In the genomic region with DNA sequence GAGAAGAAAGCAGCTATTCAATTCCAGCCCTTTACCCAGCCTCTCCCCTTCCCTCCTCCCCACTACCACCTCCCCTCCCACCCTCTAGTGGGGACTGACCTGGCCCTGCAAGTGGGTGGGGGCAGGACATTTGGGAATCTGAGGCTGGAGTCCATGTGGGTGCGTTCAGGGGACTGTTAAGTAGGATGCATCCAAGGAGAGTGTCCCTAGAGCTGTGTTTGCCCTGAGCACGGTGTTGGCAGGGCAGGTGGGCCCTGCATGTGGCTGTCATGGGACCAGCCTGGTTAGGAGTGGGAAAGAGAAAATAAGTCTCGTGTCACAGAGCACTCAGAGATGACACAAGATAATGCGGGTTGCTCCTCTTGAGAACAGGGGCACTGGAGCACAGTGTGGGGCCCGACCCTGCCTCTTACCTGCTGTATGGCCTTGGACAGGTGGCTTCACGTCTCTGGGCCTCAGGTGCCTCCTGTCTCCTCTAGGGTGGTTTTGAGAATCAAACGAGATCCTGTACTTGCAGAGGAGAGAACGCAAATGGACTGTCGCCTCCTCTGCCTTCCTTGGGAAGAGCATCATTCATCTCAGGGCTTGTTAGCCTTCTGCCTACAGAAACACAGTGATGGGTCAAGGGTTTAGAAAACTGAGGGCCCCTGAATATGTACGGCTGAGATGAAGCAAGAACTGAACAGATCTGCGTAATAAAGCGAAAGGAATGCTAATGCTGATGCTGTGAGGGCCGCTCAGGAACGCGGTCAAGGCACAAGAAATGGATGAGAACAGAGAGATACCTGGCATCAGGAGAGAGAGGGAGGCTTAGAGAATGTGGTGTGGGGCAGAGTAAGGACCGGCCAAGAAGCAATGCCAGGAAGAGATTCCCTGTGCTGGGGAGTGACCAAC, we compare ENCODE assay signal across 4 cellular contexts.
A peak's percentile ranks its signal among the peaks of the same experiment; 100 is the strongest.
TF ChIP-seq lines count a peak whose summit lies in the region.

No MANE protein-coding gene starts in this region.

TF ChIP-seq in SK-N-SH, 30 proteins besides CTCF, POLR2A, EP300 and RAD21 (continued from another document):
- TF ChIP-seq TEAD4 (IDR thresholded peaks at IDR 0.05; ENCODE audit: borderline replicate concordance, insufficient read depth) (no peak), NRF1 (IDR thresholded peaks at IDR 0.05; ENCODE audit: low read depth, low read length) (no peak), MEF2A (IDR thresholded peaks at IDR 0.05; ENCODE audit: borderline replicate concordance, low read depth) (no peak), NFIC (IDR thresholded peaks at IDR 0.05; ENCODE audit: borderline replicate concordance) (no peak), TCF12 (IDR thresholded peaks at IDR 0.05) (no peak)
- TF ChIP-seq, protein P1, sequence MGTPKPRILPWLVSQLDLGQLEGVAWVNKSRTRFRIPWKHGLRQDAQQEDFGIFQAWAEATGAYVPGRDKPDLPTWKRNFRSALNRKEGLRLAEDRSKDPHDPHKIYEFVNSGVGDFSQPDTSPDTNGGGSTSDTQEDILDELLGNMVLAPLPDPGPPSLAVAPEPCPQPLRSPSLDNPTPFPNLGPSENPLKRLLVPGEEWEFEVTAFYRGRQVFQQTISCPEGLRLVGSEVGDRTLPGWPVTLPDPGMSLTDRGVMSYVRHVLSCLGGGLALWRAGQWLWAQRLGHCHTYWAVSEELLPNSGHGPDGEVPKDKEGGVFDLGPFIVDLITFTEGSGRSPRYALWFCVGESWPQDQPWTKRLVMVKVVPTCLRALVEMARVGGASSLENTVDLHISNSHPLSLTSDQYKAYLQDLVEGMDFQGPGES (IDR thresholded peaks at IDR 0.05; ENCODE audit: low read depth, low read length), result no peak

TF ChIP-seq in SK-N-SH treated with all-trans-retinoic acid at 6 μM for 48 hours, 23 proteins besides CTCF, POLR2A, EP300 and RAD21 (continues in another document):
- TF ChIP-seq, protein P2, sequence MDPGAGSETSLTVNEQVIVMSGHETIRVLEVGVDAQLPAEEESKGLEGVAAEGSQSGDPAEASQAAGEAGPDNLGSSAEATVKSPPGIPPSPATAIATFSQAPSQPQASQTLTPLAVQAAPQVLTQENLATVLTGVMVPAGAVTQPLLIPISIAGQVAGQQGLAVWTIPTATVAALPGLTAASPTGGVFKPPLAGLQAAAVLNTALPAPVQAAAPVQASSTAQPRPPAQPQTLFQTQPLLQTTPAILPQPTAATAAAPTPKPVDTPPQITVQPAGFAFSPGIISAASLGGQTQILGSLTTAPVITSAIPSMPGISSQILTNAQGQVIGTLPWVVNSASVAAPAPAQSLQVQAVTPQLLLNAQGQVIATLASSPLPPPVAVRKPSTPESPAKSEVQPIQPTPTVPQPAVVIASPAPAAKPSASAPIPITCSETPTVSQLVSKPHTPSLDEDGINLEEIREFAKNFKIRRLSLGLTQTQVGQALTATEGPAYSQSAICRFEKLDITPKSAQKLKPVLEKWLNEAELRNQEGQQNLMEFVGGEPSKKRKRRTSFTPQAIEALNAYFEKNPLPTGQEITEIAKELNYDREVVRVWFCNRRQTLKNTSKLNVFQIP (CRISPR knock-in tag; IDR thresholded peaks at IDR 0.05; ENCODE audit: borderline replicate concordance, low read depth), result no peak
- TF ChIP-seq ZNF8 (CRISPR knock-in tag; IDR thresholded peaks at IDR 0.05) (no peak), SNAI2 (CRISPR knock-in tag; IDR thresholded peaks at IDR 0.05) (no peak), CSDC2 (CRISPR knock-in tag; IDR thresholded peaks at IDR 0.05) (no peak), TCF4 (CRISPR knock-in tag; IDR thresholded peaks at IDR 0.05; ENCODE audit: borderline replicate concordance) (no peak), ZFP3 (CRISPR knock-in tag; IDR thresholded peaks at IDR 0.05) (no peak), ZC3H10 (CRISPR knock-in tag; IDR thresholded peaks at IDR 0.05) (no peak), ESRRG (CRISPR knock-in tag; IDR thresholded peaks at IDR 0.05) (no peak), OSR1 (CRISPR knock-in tag; IDR thresholded peaks at IDR 0.05) (no peak), ZFP30 (CRISPR knock-in tag; IDR thresholded peaks at IDR 0.05) (no peak)
- TF ChIP-seq, protein P3, sequence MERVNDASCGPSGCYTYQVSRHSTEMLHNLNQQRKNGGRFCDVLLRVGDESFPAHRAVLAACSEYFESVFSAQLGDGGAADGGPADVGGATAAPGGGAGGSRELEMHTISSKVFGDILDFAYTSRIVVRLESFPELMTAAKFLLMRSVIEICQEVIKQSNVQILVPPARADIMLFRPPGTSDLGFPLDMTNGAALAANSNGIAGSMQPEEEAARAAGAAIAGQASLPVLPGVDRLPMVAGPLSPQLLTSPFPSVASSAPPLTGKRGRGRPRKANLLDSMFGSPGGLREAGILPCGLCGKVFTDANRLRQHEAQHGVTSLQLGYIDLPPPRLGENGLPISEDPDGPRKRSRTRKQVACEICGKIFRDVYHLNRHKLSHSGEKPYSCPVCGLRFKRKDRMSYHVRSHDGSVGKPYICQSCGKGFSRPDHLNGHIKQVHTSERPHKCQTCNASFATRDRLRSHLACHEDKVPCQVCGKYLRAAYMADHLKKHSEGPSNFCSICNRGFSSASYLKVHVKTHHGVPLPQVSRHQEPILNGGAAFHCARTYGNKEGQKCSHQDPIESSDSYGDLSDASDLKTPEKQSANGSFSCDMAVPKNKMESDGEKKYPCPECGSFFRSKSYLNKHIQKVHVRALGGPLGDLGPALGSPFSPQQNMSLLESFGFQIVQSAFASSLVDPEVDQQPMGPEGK (CRISPR knock-in tag; IDR thresholded peaks at IDR 0.05; ENCODE audit: borderline replicate concordance), result no peak
- TF ChIP-seq, protein P4, sequence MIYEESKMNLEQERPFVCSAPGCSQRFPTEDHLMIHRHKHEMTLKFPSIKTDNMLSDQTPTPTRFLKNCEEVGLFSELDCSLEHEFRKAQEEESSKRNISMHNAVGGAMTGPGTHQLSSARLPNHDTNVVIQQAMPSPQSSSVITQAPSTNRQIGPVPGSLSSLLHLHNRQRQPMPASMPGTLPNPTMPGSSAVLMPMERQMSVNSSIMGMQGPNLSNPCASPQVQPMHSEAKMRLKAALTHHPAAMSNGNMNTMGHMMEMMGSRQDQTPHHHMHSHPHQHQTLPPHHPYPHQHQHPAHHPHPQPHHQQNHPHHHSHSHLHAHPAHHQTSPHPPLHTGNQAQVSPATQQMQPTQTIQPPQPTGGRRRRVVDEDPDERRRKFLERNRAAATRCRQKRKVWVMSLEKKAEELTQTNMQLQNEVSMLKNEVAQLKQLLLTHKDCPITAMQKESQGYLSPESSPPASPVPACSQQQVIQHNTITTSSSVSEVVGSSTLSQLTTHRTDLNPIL (CRISPR knock-in tag; IDR thresholded peaks at IDR 0.05; ENCODE audit: low read depth), result no peak

TF ChIP-seq in WTC11, 78 proteins besides CTCF, POLR2A, EP300 and RAD21 (continued from another document):
- TF ChIP-seq, protein P5, sequence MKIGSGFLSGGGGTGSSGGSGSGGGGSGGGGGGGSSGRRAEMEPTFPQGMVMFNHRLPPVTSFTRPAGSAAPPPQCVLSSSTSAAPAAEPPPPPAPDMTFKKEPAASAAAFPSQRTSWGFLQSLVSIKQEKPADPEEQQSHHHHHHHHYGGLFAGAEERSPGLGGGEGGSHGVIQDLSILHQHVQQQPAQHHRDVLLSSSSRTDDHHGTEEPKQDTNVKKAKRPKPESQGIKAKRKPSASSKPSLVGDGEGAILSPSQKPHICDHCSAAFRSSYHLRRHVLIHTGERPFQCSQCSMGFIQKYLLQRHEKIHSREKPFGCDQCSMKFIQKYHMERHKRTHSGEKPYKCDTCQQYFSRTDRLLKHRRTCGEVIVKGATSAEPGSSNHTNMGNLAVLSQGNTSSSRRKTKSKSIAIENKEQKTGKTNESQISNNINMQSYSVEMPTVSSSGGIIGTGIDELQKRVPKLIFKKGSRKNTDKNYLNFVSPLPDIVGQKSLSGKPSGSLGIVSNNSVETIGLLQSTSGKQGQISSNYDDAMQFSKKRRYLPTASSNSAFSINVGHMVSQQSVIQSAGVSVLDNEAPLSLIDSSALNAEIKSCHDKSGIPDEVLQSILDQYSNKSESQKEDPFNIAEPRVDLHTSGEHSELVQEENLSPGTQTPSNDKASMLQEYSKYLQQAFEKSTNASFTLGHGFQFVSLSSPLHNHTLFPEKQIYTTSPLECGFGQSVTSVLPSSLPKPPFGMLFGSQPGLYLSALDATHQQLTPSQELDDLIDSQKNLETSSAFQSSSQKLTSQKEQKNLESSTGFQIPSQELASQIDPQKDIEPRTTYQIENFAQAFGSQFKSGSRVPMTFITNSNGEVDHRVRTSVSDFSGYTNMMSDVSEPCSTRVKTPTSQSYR (CRISPR knock-in tag; IDR thresholded peaks at IDR 0.05), result no peak
- 0 out of 2 replicates have a peak, but pooled peaks have one; percentile 22 for TF ChIP-seq GABPB1 (CRISPR knock-in tag; IDR thresholded peaks at IDR 0.05)

TF ChIP-seq in liver, 16 proteins besides CTCF, POLR2A, EP300 and RAD21 (continued from another document):
- TF ChIP-seq, protein P6, sequence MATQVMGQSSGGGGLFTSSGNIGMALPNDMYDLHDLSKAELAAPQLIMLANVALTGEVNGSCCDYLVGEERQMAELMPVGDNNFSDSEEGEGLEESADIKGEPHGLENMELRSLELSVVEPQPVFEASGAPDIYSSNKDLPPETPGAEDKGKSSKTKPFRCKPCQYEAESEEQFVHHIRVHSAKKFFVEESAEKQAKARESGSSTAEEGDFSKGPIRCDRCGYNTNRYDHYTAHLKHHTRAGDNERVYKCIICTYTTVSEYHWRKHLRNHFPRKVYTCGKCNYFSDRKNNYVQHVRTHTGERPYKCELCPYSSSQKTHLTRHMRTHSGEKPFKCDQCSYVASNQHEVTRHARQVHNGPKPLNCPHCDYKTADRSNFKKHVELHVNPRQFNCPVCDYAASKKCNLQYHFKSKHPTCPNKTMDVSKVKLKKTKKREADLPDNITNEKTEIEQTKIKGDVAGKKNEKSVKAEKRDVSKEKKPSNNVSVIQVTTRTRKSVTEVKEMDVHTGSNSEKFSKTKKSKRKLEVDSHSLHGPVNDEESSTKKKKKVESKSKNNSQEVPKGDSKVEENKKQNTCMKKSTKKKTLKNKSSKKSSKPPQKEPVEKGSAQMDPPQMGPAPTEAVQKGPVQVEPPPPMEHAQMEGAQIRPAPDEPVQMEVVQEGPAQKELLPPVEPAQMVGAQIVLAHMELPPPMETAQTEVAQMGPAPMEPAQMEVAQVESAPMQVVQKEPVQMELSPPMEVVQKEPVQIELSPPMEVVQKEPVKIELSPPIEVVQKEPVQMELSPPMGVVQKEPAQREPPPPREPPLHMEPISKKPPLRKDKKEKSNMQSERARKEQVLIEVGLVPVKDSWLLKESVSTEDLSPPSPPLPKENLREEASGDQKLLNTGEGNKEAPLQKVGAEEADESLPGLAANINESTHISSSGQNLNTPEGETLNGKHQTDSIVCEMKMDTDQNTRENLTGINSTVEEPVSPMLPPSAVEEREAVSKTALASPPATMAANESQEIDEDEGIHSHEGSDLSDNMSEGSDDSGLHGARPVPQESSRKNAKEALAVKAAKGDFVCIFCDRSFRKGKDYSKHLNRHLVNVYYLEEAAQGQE (IDR thresholded peaks at IDR 0.05), result no peak
- TF ChIP-seq RXRA (IDR thresholded peaks at IDR 0.05) (peak; percentile 26 to 70), GABPA (IDR thresholded peaks at IDR 0.05 in 1 of 2, conservative IDR thresholded peaks at IDR 0.05 in 1 of 2) (peak in 1 of 2 donors; percentile 13), HNF4G (IDR thresholded peaks at IDR 0.05) (no peak), JUND (IDR thresholded peaks at IDR 0.05) (no peak), YY1 (IDR thresholded peaks at IDR 0.05) (peak; percentile 14), NR2F2 (IDR thresholded peaks at IDR 0.05) (no peak), TAF1 (conservative IDR thresholded peaks at IDR 0.05) (no peak), FOXA2 (IDR thresholded peaks at IDR 0.05) (no peak), SP1 (IDR thresholded peaks at IDR 0.05) (no peak), HNF4A (conservative IDR thresholded peaks at IDR 0.05) (peak in 1 of 2 donors; percentile 72)
- TF ChIP-seq, protein P7, sequence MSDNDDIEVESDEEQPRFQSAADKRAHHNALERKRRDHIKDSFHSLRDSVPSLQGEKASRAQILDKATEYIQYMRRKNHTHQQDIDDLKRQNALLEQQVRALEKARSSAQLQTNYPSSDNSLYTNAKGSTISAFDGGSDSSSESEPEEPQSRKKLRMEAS (IDR thresholded peaks at IDR 0.05), result peak; percentile 11
- TF ChIP-seq, protein P8, sequence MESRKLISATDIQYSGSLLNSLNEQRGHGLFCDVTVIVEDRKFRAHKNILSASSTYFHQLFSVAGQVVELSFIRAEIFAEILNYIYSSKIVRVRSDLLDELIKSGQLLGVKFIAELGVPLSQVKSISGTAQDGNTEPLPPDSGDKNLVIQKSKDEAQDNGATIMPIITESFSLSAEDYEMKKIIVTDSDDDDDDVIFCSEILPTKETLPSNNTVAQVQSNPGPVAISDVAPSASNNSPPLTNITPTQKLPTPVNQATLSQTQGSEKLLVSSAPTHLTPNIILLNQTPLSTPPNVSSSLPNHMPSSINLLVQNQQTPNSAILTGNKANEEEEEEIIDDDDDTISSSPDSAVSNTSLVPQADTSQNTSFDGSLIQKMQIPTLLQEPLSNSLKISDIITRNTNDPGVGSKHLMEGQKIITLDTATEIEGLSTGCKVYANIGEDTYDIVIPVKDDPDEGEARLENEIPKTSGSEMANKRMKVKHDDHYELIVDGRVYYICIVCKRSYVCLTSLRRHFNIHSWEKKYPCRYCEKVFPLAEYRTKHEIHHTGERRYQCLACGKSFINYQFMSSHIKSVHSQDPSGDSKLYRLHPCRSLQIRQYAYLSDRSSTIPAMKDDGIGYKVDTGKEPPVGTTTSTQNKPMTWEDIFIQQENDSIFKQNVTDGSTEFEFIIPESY (IDR thresholded peaks at IDR 0.05), result no peak
- TF ChIP-seq, protein P9, sequence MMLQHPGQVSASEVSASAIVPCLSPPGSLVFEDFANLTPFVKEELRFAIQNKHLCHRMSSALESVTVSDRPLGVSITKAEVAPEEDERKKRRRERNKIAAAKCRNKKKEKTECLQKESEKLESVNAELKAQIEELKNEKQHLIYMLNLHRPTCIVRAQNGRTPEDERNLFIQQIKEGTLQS (IDR thresholded peaks at IDR 0.05), result no peak
